In genomic region chr2:233020454-233020853, GRCh38 we compare ENCODE assay signal across 24 cellular contexts. TPM values are rescaled to one million over a fixed set of nuclear protein-coding genes. Genes with fewer than 3 reads are reported as not detected.
A peak's percentile ranks its signal among the peaks of the same experiment; 100 is the strongest.
DNase-seq lines count a peak whose midpoint lies in the region; ATAC-seq, FAIRE-seq and TF ChIP-seq lines count a peak whose summit lies in the region.
"Had no signal": no experiment of that assay in that cellular context is flagged by ENCODE, and none has a peak within 500 bp of the region (broad histone marks: within the 10 kb centered on the region; RNA-seq: fewer than 3 reads in every experiment).

No MANE protein-coding gene starts in this region.

- H2BK15ac ChIP-seq in H1 (ENCODE audit: low read length) = no peak overlapping the region

- H2BK12ac ChIP-seq in H1 (ENCODE audit: low read depth, low read length) = no peak overlapping the region

- no peak overlapping the region for H3K23ac ChIP-seq in H1 (ENCODE audit: insufficient read length)

- in situ Hi-C loops in Panc1 (cut with HindIII; ENCODE audit: low pct_unique_long_range_greater_than_20kb, low sequenced_read_pairs) = no loop called here

- no peak overlapping the region for H3K4ac ChIP-seq in H1 (replicated peaks; ENCODE audit: insufficient read length, low read depth, low read length)

- TF ChIP-seq EP300 in A549 (IDR thresholded peaks at IDR 0.05) (no peak), H1 (IDR thresholded peaks at IDR 0.05; ENCODE audit: borderline replicate concordance in 1 of 2, low read depth in 2 of 2, low read length in 2 of 2) (no peak)

- peak overlapping the region; percentile 36; the same call in 1 of the 2 replicates for H4K8ac ChIP-seq in H1 (ENCODE audit: extremely low read depth, insufficient read depth, low read length)

- no peaks in the 10 kb centered on the region; the same call in 1 of the 2 replicates for H3K23me2 ChIP-seq in H1 (ENCODE audit: low read depth, low read length)

- H3K27ac ChIP-seq in A549 (no peak overlapping the region), Panc1 (ENCODE audit: low read length) (peak overlapping the region; percentile 41; the same call in 1 of the 2 replicates), H1 (ENCODE audit: low read depth, low read length) (no peak overlapping the region), spleen (no peak overlapping the region), osteoblast (ENCODE audit: low read depth, low read length) (no peak overlapping the region)

- ATAC-seq in A549 (no peak), Panc1 (no peak)
- ATAC-seq: HCT116 had no signal

- H3K36me3 ChIP-seq in Panc1 (ENCODE audit: control insufficient read depth, insufficient read depth, low read length) = no peaks in the 10 kb centered on the region
- no peaks in the 10 kb centered on the region for H3K36me3 ChIP-seq in H1 (ENCODE audit: control insufficient read depth in 2 of 4, insufficient read depth in 4 of 4, low read length in 3 of 4)
- H3K36me3 ChIP-seq in spleen = no peaks in the 10 kb centered on the region
- H3K36me3 ChIP-seq in osteoblast (ENCODE audit: insufficient read depth, low read length) = no peaks in the 10 kb centered on the region

- no peak overlapping the region for H2BK20ac ChIP-seq in H1 (ENCODE audit: low read length)

- no peak overlapping the region for H2AK5ac ChIP-seq in H1 (ENCODE audit: low read depth, low read length)

- H3K4me3 ChIP-seq in A549 = no peak overlapping the region
- H3K4me3 ChIP-seq in Panc1 (ENCODE audit: low read depth in 2 of 2, low read length in 2 of 2) = no peak overlapping the region
- no peak overlapping the region for H3K4me3 ChIP-seq in H1 (ENCODE audit: extremely low read depth in 1 of 4, insufficient read depth in 2 of 4, low read depth in 3 of 4, low read length in 4 of 4)
- no peak overlapping the region for H3K4me3 ChIP-seq in spleen
- H3K4me3 ChIP-seq in osteoblast (ENCODE audit: insufficient read depth, low read length) = no peak overlapping the region

- TF ChIP-seq RAD21 in A549 (conservative IDR thresholded peaks at IDR 0.05 in 1 of 2, IDR thresholded peaks at IDR 0.05 in 1 of 2) = no peak
- TF ChIP-seq RAD21 in H1 (IDR thresholded peaks at IDR 0.05 in 1 of 2, conservative IDR thresholded peaks at IDR 0.05 in 1 of 2; ENCODE audit: low read depth in 2 of 2, low read length in 2 of 2) = no peak

- no peak for FAIRE-seq in A549 (lab: Jason Lieb, UNC)
- no peak for FAIRE-seq in H1 (lab: Jason Lieb, UNC)
- FAIRE-seq: GM12891, GM18507 had no signal

- no peak overlapping the region for H3K18ac ChIP-seq in H1 (ENCODE audit: extremely low read depth, low read length)

- POLR2A ChIA-PET in A549 (lab: Yijun Ruan, JAX) (no interaction called here), Panc1 (lab: Charles Lee) (no interaction called here), H1 (lab: Charles Lee; ENCODE audit: partially characterized antibody) (no interaction called here)

- H3K79me2 ChIP-seq in H1 (ENCODE audit: control insufficient read depth in 1 of 2, insufficient read depth in 2 of 2, low read length in 2 of 2) = no peaks in the 10 kb centered on the region
- no peaks in the 10 kb centered on the region for H3K79me2 ChIP-seq in osteoblast (ENCODE audit: insufficient read depth, low read length)

- no peak for TF ChIP-seq CTCF in A549 (IDR thresholded peaks at IDR 0.05)
- no peak for TF ChIP-seq CTCF in Panc1 (IDR thresholded peaks at IDR 0.05)
- TF ChIP-seq CTCF in H1 (IDR thresholded peaks at IDR 0.05; ENCODE audit: control extremely low read depth in 1 of 3, insufficient read depth in 1 of 3, low read depth in 1 of 3, low read length in 3 of 3) = no peak
- TF ChIP-seq CTCF in spleen (IDR thresholded peaks at IDR 0.05 in 8 of 11, conservative IDR thresholded peaks at IDR 0.05 in 3 of 11) = no peak
- TF ChIP-seq CTCF in osteoblast (IDR thresholded peaks at IDR 0.05; ENCODE audit: extremely low read depth, low read depth, low read length) = no peak

- intact Hi-C loops in Panc1 (cut with micrococcal nuclease; ENCODE audit: unreplicated experiment) (no loop called here), spleen (cut with DNase I; ENCODE audit: low total_unique reads) (no loop called here)

- H2AFZ ChIP-seq in H1 (ENCODE audit: low read length) = no peak overlapping the region
- H2AFZ ChIP-seq in osteoblast (ENCODE audit: low read length) = no peak overlapping the region

- no TSS peak for BruUV-seq in Panc1 (replicated peaks; lab: Mats Ljungman, UMichigan)

- no peak overlapping the region for H2BK120ac ChIP-seq in H1 (replicated peaks; ENCODE audit: low read depth, low read length)

- DNase-seq in A549 (ENCODE audit: low read depth in 1 of 2, low spot score in 1 of 2) = no peak
- DNase-seq in Panc1 (ENCODE audit: low read depth, low spot score) = no peak
- no peak for DNase-seq in H1 (ENCODE audit: low read depth in 1 of 2, low spot score in 2 of 2)
- peak; percentile 15 for DNase-seq in spleen
- no peak for DNase-seq in HPDE6-E6E7 (ENCODE audit: extremely low spot score)
- DNase-seq in osteoblast (ENCODE audit: insufficient read length, low spot score, missing footprints) = no peak
- DNase-seq in OCI-M1 (lab: John Stamatoyannopoulos, UW) = no peak
- DNase-seq: 8988T; C1 segment of cervical spinal cord; Calu3; CD4-positive, alpha-beta memory T cell; COR-L47; DMS53; DMS79 treated with DMSO at 0.1 percent for 48 hours; GF-D8; GOT3; H7 had no signal

- no peaks in the 10 kb centered on the region for H3K79me1 ChIP-seq in H1 (ENCODE audit: low read depth, low read length)

- peaks cover under 1% of the 10 kb centered on the region for H3K4me1 ChIP-seq in A549
- no peaks in the 10 kb centered on the region for H3K4me1 ChIP-seq in Panc1 (ENCODE audit: control insufficient read depth, insufficient read depth, low read length)
- no peaks in the 10 kb centered on the region for H3K4me1 ChIP-seq in H1 (replicated peaks in 1 of 4; ENCODE audit: control insufficient read depth in 3 of 4, insufficient read depth in 4 of 4, low read length in 3 of 4)
- H3K4me1 ChIP-seq in spleen = no peaks in the 10 kb centered on the region
- H3K4me1 ChIP-seq in osteoblast (ENCODE audit: insufficient read depth, low read length) = peaks cover under 1% of the 10 kb centered on the region

- H4K91ac ChIP-seq in H1 (replicated peaks; ENCODE audit: insufficient read length, low read length) = no peak overlapping the region

- H3K4me2 ChIP-seq in A549 = no peak overlapping the region
- no peak overlapping the region for H3K4me2 ChIP-seq in H1 (ENCODE audit: insufficient read depth in 1 of 2, low read depth in 2 of 2, low read length in 2 of 2)
- H3K4me2 ChIP-seq in osteoblast (ENCODE audit: insufficient read depth, low read length) = no peak overlapping the region

- H4K20me1 ChIP-seq in H1 (replicated peaks in 1 of 2; ENCODE audit: control insufficient read depth in 1 of 2, insufficient read depth in 2 of 2, low read length in 2 of 2) = no peaks in the 10 kb centered on the region
- no peaks in the 10 kb centered on the region for H4K20me1 ChIP-seq in osteoblast (ENCODE audit: insufficient read depth, low read length)

- no peak overlapping the region for H2BK5ac ChIP-seq in H1 (ENCODE audit: low read depth, low read length)

- CTCF ChIA-PET in A549 (lab: Yijun Ruan, JAX) (interaction anchor here (1.7 kb wide), 1 partner anchor 10 kb away, joined by 6 read pairs; no protein-coding TSS in a partner anchor), Panc1 (lab: Charles Lee) (no interaction called here), H1 (lab: Charles Lee; ENCODE audit: partially characterized antibody) (interaction anchor here (1.0 to 1.2 kb wide), 2 partner anchors 9 to 13 kb away, joined by 4 to 5 read pairs; no protein-coding TSS in a partner anchor)

- no peak overlapping the region for H3K14ac ChIP-seq in H1 (ENCODE audit: insufficient read length)

- H4K5ac ChIP-seq in H1 (ENCODE audit: insufficient read length, low read depth, low read length) = no peak overlapping the region

- WGBS in A549 (ENCODE audit: missing lambda C conversion rate) = 91% methylated on average over 2 of the region's 2 CpGs
- WGBS in H1 (ENCODE audit: extremely low coverage in 1 of 2, insufficient coverage in 1 of 2, insufficient read length in 1 of 2, insufficient replicate concordance in 2 of 2, low coverage in 1 of 2, low lambda C conversion rate in 2 of 2, missing lambda C conversion rate in 1 of 2), 2 experiments = 77% methylated on average over 2 of the region's 2 CpGs; no CpG with 5 or more reads in 1 of the 2 experiments
- WGBS in spleen, 5 donors = 74 to 93% (median 88%) methylated on average over 2 of the region's 2 CpGs

- H3K27me3 ChIP-seq in Panc1 (ENCODE audit: control insufficient read depth, insufficient read depth, low read length) (no peaks in the 10 kb centered on the region), H1 (replicated peaks in 1 of 4; ENCODE audit: control insufficient read depth in 3 of 4, extremely low read depth in 1 of 4, insufficient read depth in 3 of 4, low read length in 3 of 4) (no peaks in the 10 kb centered on the region), spleen (replicated peaks in 1 of 7) (no peaks in the 10 kb centered on the region), osteoblast (ENCODE audit: insufficient read depth, low read length) (no peaks in the 10 kb centered on the region)

- TF ChIP-seq POLR2A in A549 (IDR thresholded peaks at IDR 0.05; ENCODE audit: low read length) (no peak), H1 (IDR thresholded peaks at IDR 0.05; ENCODE audit: control extremely low read depth in 1 of 2, low read depth in 2 of 2, low read length in 2 of 2) (no peak), spleen (IDR thresholded peaks at IDR 0.05) (no peak)

- no peak overlapping the region for H3K56ac ChIP-seq in H1 (replicated peaks; ENCODE audit: insufficient read length, low read depth, low read length)

- no peak overlapping the region for H3K9ac ChIP-seq in H1 (replicated peaks in 1 of 4; ENCODE audit: extremely low read depth in 1 of 4, low read depth in 3 of 4, low read length in 3 of 4)

- H3K9me3 ChIP-seq in A549 (peaks cover 3% of the 10 kb centered on the region; the same call in 1 of the 3 replicates), Panc1 (ENCODE audit: control insufficient read depth, insufficient read depth, low read depth, low read length) (no peaks in the 10 kb centered on the region), H1 (ENCODE audit: insufficient read depth in 2 of 2, low read depth in 1 of 2, low read length in 1 of 2) (no peaks in the 10 kb centered on the region), spleen (peaks cover 0 to 14% (median 0%) of the 10 kb centered on the region in 8 donors), osteoblast (ENCODE audit: low read depth, low read length) (no peaks in the 10 kb centered on the region)

RNA-seq across cellular contexts. Expression of gene NGEF, which starts 7.4 kb away (rescaled TPM):
- 9.7 and 10.2 TPM in 2 replicates for polyA plus RNA-seq in A549 (2011; rRNA removed)
- polyA plus RNA-seq in A549 (2012; cell fraction: cytosol; rRNA removed) = 8.4 and 9.0 TPM in 2 replicates
- 17.6 and 19.0 TPM in 2 replicates for polyA plus RNA-seq in A549 (2012; cell fraction: nucleus; rRNA removed)
- polyA plus RNA-seq in A549 (2017; fragmentation: RNase III; extraction: RNeasy Plus Mini Kit Qiagen cat#74134 plus additional on column Dnase treatment) = 5.9 to 8.1 TPM (median 7.6 TPM) in 3 replicates
- 34.0 and 37.2 TPM in 2 replicates for polyA minus RNA-seq in A549 (2011; rRNA and poly(A)+ RNA removed)
- 17.8 TPM for total RNA-seq in Panc1 (2021; ENCODE audit: unreplicated experiment)
- polyA plus RNA-seq in Panc1 (2012; ENCODE audit: insufficient read length) = 30.6 TPM
- 3.2 and 7.9 TPM in 2 replicates for total RNA-seq in H1 (2021; fragmentation: NEBNext Ultra II Directional; extraction: Animal tissue kit (Norgen Biotek cat#: 25700))
- polyA plus RNA-seq in H1 (2011; rRNA removed) = 2.7 and 3.9 TPM in 2 replicates
- polyA plus RNA-seq in H1 (2011; cell fraction: cytosol; rRNA removed) = 4.9 TPM
- 6.5 TPM for polyA plus RNA-seq in H1 (2011; cell fraction: nucleus; rRNA removed)
- polyA plus RNA-seq in H1 (2012, experiment 1 of 2) = 5.9 to 9.5 TPM (median 6.5 TPM) in 4 replicates
- polyA plus RNA-seq in H1 (2012, experiment 2 of 2) = 9.2 TPM
- 2.5 TPM for polyA plus RNA-seq in H1 (2013, experiment 1 of 2)
- polyA plus RNA-seq in H1 (2013, experiment 2 of 2) = 2.3 TPM
- 3.0 and 6.8 TPM in 2 replicates for polyA minus RNA-seq in H1 (2011; rRNA and poly(A)+ RNA removed)
- polyA minus RNA-seq in H1 (2011; cell fraction: cytosol; rRNA and poly(A)+ RNA removed) = 1.1 TPM
- 2.1 TPM for polyA minus RNA-seq in H1 (2011; cell fraction: nucleus; rRNA and poly(A)+ RNA removed)
- under 1 TPM in 3 of 7 donors, not detected in 4; 0.23 to 0.79 (median 0.43) TPM for total RNA-seq in spleen
- polyA plus RNA-seq in spleen = under 1 TPM in 2 of 3 donors, not detected in 1; 0.26 to 0.45 TPM
- total RNA-seq in osteoblast = 4.7 TPM in 1 of 2 replicates, not detected in the other
- total RNA-seq: CD4-positive, alpha-beta memory T cell had no signal
- polyA plus RNA-seq: CD4-positive, alpha-beta memory T cell had no signal

RNA-seq across cellular contexts. Expression of gene NEU2, which starts 12.0 kb away (rescaled TPM):
- polyA plus RNA-seq in A549 (2011; rRNA removed) (not detected in 2 replicates), A549 (2017; fragmentation: RNase III; extraction: RNeasy Plus Mini Kit Qiagen cat#74134 plus additional on column Dnase treatment) (not detected in 3 replicates), H1 (2011; rRNA removed) (0.12 TPM in 1 of 2 replicates, not detected in the other), spleen (not detected)
- not detected in 2 replicates for polyA plus RNA-seq in A549 (2012; cell fraction: cytosol; rRNA removed)
- not detected in 2 replicates for polyA plus RNA-seq in A549 (2012; cell fraction: nucleus; rRNA removed)
- polyA minus RNA-seq in A549 (2011; rRNA and poly(A)+ RNA removed) = not detected in 2 replicates
- total RNA-seq in Panc1 (2021; ENCODE audit: unreplicated experiment) (not detected), spleen (not detected), osteoblast (not detected in 2 replicates)
- not detected for polyA plus RNA-seq in Panc1 (2012; ENCODE audit: insufficient read length)
- not detected in 2 replicates for total RNA-seq in H1 (2021; fragmentation: NEBNext Ultra II Directional; extraction: Animal tissue kit (Norgen Biotek cat#: 25700))
- polyA plus RNA-seq in H1 (2011; cell fraction: cytosol; rRNA removed) = not detected
- not detected for polyA plus RNA-seq in H1 (2011; cell fraction: nucleus; rRNA removed)
- not detected in 4 replicates for polyA plus RNA-seq in H1 (2012, experiment 1 of 2)
- not detected for polyA plus RNA-seq in H1 (2012, experiment 2 of 2)
- not detected for polyA plus RNA-seq in H1 (2013, experiment 1 of 2)
- not detected for polyA plus RNA-seq in H1 (2013, experiment 2 of 2)
- polyA minus RNA-seq in H1 (2011; rRNA and poly(A)+ RNA removed) = not detected in 2 replicates
- polyA minus RNA-seq in H1 (2011; cell fraction: cytosol; rRNA and poly(A)+ RNA removed) = not detected
- not detected for polyA minus RNA-seq in H1 (2011; cell fraction: nucleus; rRNA and poly(A)+ RNA removed)
- total RNA-seq: A673; Calu3; CD4-positive, alpha-beta memory T cell; Daoy; G401; H7 had no signal
- polyA plus RNA-seq: BJ; CD4-positive, alpha-beta memory T cell had no signal

RNA-seq across cellular contexts. Expression of gene INPP5D, which starts 39.7 kb away (rescaled TPM):
- polyA plus RNA-seq in A549 (2011; rRNA removed) (0.26 and 1.1 TPM in 2 replicates), A549 (2017; fragmentation: RNase III; extraction: RNeasy Plus Mini Kit Qiagen cat#74134 plus additional on column Dnase treatment) (0.49 to 0.57 TPM (median 0.53 TPM) in 3 replicates), H1 (2011; rRNA removed) (4.5 and 6.0 TPM in 2 replicates), spleen (10 to 100 TPM; 71.1 to 97.8 (median 97.4) TPM)
- 0.12 and 0.13 TPM in 2 replicates for polyA plus RNA-seq in A549 (2012; cell fraction: cytosol; rRNA removed)
- polyA plus RNA-seq in A549 (2012; cell fraction: nucleus; rRNA removed) = 0.30 and 0.62 TPM in 2 replicates
- polyA minus RNA-seq in A549 (2011; rRNA and poly(A)+ RNA removed) = 0.33 and 1.1 TPM in 2 replicates
- total RNA-seq in Panc1 (2021; ENCODE audit: unreplicated experiment) (0.39 TPM), spleen (100 to 1,000 TPM; 172 to 246 (median 186) TPM), osteoblast (under 0.01 TPM in 2 replicates)
- 0.18 TPM for polyA plus RNA-seq in Panc1 (2012; ENCODE audit: insufficient read length)
- 7.1 and 8.6 TPM in 2 replicates for total RNA-seq in H1 (2021; fragmentation: NEBNext Ultra II Directional; extraction: Animal tissue kit (Norgen Biotek cat#: 25700))
- polyA plus RNA-seq in H1 (2011; cell fraction: cytosol; rRNA removed) = 4.4 TPM
- 16.8 TPM for polyA plus RNA-seq in H1 (2011; cell fraction: nucleus; rRNA removed)
- polyA plus RNA-seq in H1 (2012, experiment 1 of 2) = 10.9 to 15.7 TPM (median 13.2 TPM) in 4 replicates
- 5.9 TPM for polyA plus RNA-seq in H1 (2012, experiment 2 of 2)
- 4.8 TPM for polyA plus RNA-seq in H1 (2013, experiment 1 of 2)
- polyA plus RNA-seq in H1 (2013, experiment 2 of 2) = 5.9 TPM
- 17.3 and 35.7 TPM in 2 replicates for polyA minus RNA-seq in H1 (2011; rRNA and poly(A)+ RNA removed)
- 8.5 TPM for polyA minus RNA-seq in H1 (2011; cell fraction: cytosol; rRNA and poly(A)+ RNA removed)
- 17.7 TPM for polyA minus RNA-seq in H1 (2011; cell fraction: nucleus; rRNA and poly(A)+ RNA removed)
- total RNA-seq: Calu3, Daoy had no signal

Comparison
In these comparisons a context has a peak if more than half of its experiments do, and no peak if none do; other contexts are left out.
1. RNA of gene INPP5D, which starts 39.7 kb away (total RNA-seq): 172 to 246 TPM in spleen; 7.1 to 8.6 TPM in H1, 0.39 TPM in Panc1 (single experiment) and under 0.01 TPM in osteoblast; every median in the first group is over 10 times any median in the second.